ENCODE assay signal across 8 cellular contexts in the genomic region with DNA sequence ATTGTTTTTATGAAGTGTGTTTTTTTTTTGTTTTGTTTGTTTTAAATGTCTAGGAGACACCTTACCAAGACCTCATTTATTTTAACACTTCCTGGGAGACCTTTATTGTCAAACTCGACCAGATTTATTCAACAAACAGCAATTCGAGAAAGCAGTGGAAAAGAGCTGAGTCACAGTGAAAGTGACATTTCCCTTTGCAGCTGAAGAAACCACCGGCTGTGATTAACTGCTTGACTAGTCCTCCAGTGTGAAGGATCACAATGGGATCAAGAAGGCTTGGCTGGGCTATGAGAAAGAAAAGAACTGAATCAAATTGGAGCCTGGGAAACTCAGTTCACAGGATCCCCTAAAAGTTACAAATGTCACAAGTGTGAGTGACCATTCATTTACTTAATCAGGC. TPM values are rescaled to one million over a fixed set of nuclear protein-coding genes. Genes with fewer than 3 reads are reported as not detected.
A peak's percentile ranks its signal among the peaks of the same experiment; 100 is the strongest.
DNase-seq lines count a peak whose midpoint lies in the region; ATAC-seq, FAIRE-seq and TF ChIP-seq lines count a peak whose summit lies in the region.

No MANE protein-coding gene starts in this region.

- DNase-seq in WTC11 (ENCODE audit: low spot score) (no peak), mesendoderm (peak; percentile 88), GM12892 (ENCODE audit: insufficient read length) (no peak), ovary (no peak), HEK293T (ENCODE audit: extremely low spot score) (no peak)

- H3K4me3 ChIP-seq in ACC112 (ENCODE audit: low read depth, low read length): no peak overlapping the region
- H3K4me3 ChIP-seq in mesendoderm (ENCODE audit: low read length): no peak overlapping the region
- no peak overlapping the region for H3K4me3 ChIP-seq in ovary

- peak overlapping the region; percentile 60 for H2AFZ ChIP-seq in ACC112 (ENCODE audit: low read length, unreplicated experiment)

- no peak overlapping the region; the same call in 1 of the 2 replicates for H3K27ac Mint-ChIP-seq in WTC11

- no peak overlapping the region for H2BK15ac ChIP-seq in mesendoderm (replicated peaks; ENCODE audit: low read depth)

- no peak overlapping the region for H3K4me2 ChIP-seq in mesendoderm (ENCODE audit: low read length)

- ATAC-seq in GM19043 (IDR thresholded peaks at IDR 0.05; ENCODE audit: low read depth, unreplicated experiment): peak; percentile 95
- peak; percentile 88 for ATAC-seq in HG03108 (IDR thresholded peaks at IDR 0.05; ENCODE audit: unreplicated experiment)
- ATAC-seq in WTC11: peak; percentile 80

- H3K79me2 ChIP-seq in ACC112 (ENCODE audit: control insufficient read depth, insufficient read depth, low read length, unreplicated experiment) (no peaks in the 10 kb centered on the region), mesendoderm (ENCODE audit: control insufficient read depth, insufficient read depth, low read length) (no peaks in the 10 kb centered on the region)

- H3K36me3 ChIP-seq in ACC112 (ENCODE audit: insufficient read depth, low read length): no peaks in the 10 kb centered on the region
- no peaks in the 10 kb centered on the region for H3K36me3 ChIP-seq in mesendoderm (ENCODE audit: control insufficient read depth, insufficient read depth, low read length)
- no peaks in the 10 kb centered on the region for H3K36me3 ChIP-seq in ovary

- H3K9ac ChIP-seq in mesendoderm (ENCODE audit: low read length): no peak overlapping the region

- no peak overlapping the region for H2BK120ac ChIP-seq in mesendoderm (ENCODE audit: low read depth, low read length)

- peaks cover 14% of the 10 kb centered on the region; the same call in 1 of the 2 replicates for H3K36me3 Mint-ChIP-seq in WTC11

- no peak overlapping the region for H4K8ac ChIP-seq in mesendoderm (ENCODE audit: low read depth, low read length)

- H2BK5ac ChIP-seq in mesendoderm (ENCODE audit: low read length): no peak overlapping the region

- H3K27me3 ChIP-seq in ACC112 (ENCODE audit: insufficient read depth, low read length) (no peaks in the 10 kb centered on the region), mesendoderm (ENCODE audit: insufficient read depth, low read length, poor library complexity) (no peaks in the 10 kb centered on the region), ovary (no peaks in the 10 kb centered on the region)

- TF ChIP-seq CTCF in WTC11 (IDR thresholded peaks at IDR 0.05) (no peak), ovary (IDR thresholded peaks at IDR 0.05) (no peak)

- no peak overlapping the region for H3K23ac ChIP-seq in mesendoderm (ENCODE audit: low read length)

- H3K9me3 Mint-ChIP-seq in WTC11: peaks cover 45% of the 10 kb centered on the region

- FAIRE-seq in GM12892 (lab: Jason Lieb, UNC): no peak

- CTCF ChIA-PET in WTC11 (lab: Charles Lee): no interaction called here
- CTCF ChIA-PET in HEK293T (lab: Yijun Ruan, JAX): no interaction called here

- H3K4me3 Mint-ChIP-seq in WTC11: no peak overlapping the region

- no peaks in the 10 kb centered on the region for H3K27me3 Mint-ChIP-seq in WTC11 (ENCODE audit: low read depth)

- H3K56ac ChIP-seq in mesendoderm (ENCODE audit: low read length): no peak overlapping the region

- no peak overlapping the region for H4K5ac ChIP-seq in mesendoderm (ENCODE audit: low read length)

- no peaks in the 10 kb centered on the region for H3K79me1 ChIP-seq in mesendoderm (ENCODE audit: low read length)

- H3K18ac ChIP-seq in mesendoderm (ENCODE audit: low read length): no peak overlapping the region

- POLR2A ChIA-PET in WTC11 (lab: Charles Lee): no interaction called here
- POLR2A ChIA-PET in HEK293T (lab: Yijun Ruan, JAX): no interaction called here

- H3K27ac ChIP-seq in ACC112 (ENCODE audit: low read depth, low read length): peak overlapping the region; percentile 21
- H3K27ac ChIP-seq in mesendoderm (ENCODE audit: low read depth, low read length): no peak overlapping the region
- no peak overlapping the region for H3K27ac ChIP-seq in ovary

- no peak for TF ChIP-seq EP300 in ovary (IDR thresholded peaks at IDR 0.05)

- H3K4me1 Mint-ChIP-seq in WTC11: peaks cover 15% of the 10 kb centered on the region

- no CpG with 5 or more reads among the region's 3 CpGs for WGBS in mesendoderm (ENCODE audit: extremely low coverage, insufficient coverage, low lambda C conversion rate)
- 22 to 31% (median 23%) methylated on average over 3 of the region's 3 CpGs for WGBS in ovary, 3 donors

- TF ChIP-seq POLR2A in GM12892 (IDR thresholded peaks at IDR 0.05; ENCODE audit: low read depth, low read length) (no peak), ovary (IDR thresholded peaks at IDR 0.05) (no peak)

- intact Hi-C loops in ovary (cut with DNase I): no loop called here

- no peak overlapping the region for H2AK5ac ChIP-seq in mesendoderm (ENCODE audit: low read length)

- no peak overlapping the region for H3K4ac ChIP-seq in mesendoderm (ENCODE audit: low read depth, low read length)

- H3K9me3 ChIP-seq in ovary: no peaks in the 10 kb centered on the region

- H3K4me1 ChIP-seq in ACC112 (ENCODE audit: control insufficient read depth, insufficient read depth, low read length, unreplicated experiment) (peaks cover 9% of the 10 kb centered on the region), mesendoderm (ENCODE audit: control insufficient read depth, low read depth, low read length) (no peaks in the 10 kb centered on the region), ovary (ENCODE audit: insufficient read depth) (no peaks in the 10 kb centered on the region)

TF ChIP-seq in WTC11, 78 proteins besides CTCF, POLR2A, EP300 and RAD21:
- TF ChIP-seq JUN (CRISPR knock-in tag; IDR thresholded peaks at IDR 0.05) (no peak), NFE2L1 (CRISPR knock-in tag; IDR thresholded peaks at IDR 0.05) (peak; percentile 85)
TF ChIP-seq in WTC11: peak in this region for 1.

TF ChIP-seq in HEK293T, 16 proteins besides CTCF, POLR2A, EP300 and RAD21:
- no peak for TF ChIP-seq CTBP1 (IDR thresholded peaks at IDR 0.05; ENCODE audit: borderline replicate concordance)
- no peak for TF ChIP-seq PKNOX1 (IDR thresholded peaks at IDR 0.05)
- no peak for TF ChIP-seq TARDBP (IDR thresholded peaks at IDR 0.05)

RNA-seq across cellular contexts. Expression of gene ADH7, which starts 11.9 kb away (rescaled TPM):
- total RNA-seq in WTC11 (2021): not detected in 3 replicates
- polyA plus RNA-seq in mesendoderm (2013, experiment 1 of 2): not detected
- polyA plus RNA-seq in mesendoderm (2013, experiment 2 of 2): not detected
- not detected for polyA plus RNA-seq in GM12892 (2012; ENCODE audit: missing spikeins)
- total RNA-seq in ovary: not detected
- not detected for polyA plus RNA-seq in ovary
